Comparison of ENCODE assay signal across 1 cellular context in the genomic region with DNA sequence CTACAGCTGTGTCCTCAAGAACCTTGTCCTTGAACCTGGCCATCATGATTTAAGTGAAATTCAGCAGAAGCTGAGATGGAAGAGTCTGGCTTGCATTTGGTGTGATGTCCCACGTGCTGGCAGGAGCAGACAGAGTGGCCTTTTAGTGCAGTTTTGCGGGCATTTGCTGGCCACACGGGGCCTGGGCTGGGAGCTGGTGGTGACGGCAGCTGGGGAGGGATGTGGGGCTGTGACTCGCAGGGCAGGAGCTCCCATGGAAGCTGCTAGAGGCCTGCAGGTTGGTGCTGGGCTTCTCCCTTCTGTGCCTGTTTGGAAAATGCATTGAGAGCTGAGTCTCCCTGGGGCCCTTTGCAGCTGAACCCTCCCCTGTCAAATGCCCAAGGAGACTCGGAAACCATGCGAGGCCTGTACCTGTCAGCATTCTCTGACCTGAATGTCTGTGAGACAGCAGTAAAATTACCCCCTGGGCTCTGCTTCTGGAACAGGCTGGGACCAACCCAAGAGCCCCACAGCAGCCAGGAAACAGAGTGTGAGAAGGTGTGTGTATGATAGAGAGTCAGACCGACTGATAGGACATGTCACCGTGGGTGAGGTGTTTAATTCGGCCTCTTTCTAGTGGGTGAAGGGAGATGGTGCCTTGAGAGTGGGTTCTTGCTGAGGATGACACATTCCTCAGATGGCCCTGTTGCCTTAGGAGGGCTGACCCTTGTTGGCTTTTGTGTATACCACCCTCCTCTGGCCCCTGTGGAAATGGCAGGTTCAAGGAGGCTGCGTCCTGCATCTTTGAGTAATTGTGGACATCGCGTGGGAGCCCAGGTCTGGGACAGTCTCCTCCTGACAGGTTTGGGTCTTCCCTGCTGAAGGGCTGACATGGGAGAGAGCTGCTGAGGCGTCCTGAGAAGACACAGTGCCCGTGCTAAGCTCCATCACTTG.
TF ChIP-seq lines count a peak whose summit lies in the region.

No MANE protein-coding gene starts in this region.

TF ChIP-seq in IMR-90, 13 proteins besides CTCF, POLR2A, EP300 and RAD21 (continued from another document):
- TF ChIP-seq, protein P1, sequence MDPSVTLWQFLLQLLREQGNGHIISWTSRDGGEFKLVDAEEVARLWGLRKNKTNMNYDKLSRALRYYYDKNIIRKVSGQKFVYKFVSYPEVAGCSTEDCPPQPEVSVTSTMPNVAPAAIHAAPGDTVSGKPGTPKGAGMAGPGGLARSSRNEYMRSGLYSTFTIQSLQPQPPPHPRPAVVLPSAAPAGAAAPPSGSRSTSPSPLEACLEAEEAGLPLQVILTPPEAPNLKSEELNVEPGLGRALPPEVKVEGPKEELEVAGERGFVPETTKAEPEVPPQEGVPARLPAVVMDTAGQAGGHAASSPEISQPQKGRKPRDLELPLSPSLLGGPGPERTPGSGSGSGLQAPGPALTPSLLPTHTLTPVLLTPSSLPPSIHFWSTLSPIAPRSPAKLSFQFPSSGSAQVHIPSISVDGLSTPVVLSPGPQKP (IDR thresholded peaks at IDR 0.05; ENCODE audit: borderline replicate concordance, low read depth, low read length): no peak
- TF ChIP-seq FOS (IDR thresholded peaks at IDR 0.05; ENCODE audit: low read depth, low read length) (no peak), SMC3 (IDR thresholded peaks at IDR 0.05; ENCODE audit: low read depth, low read length) (no peak), NFE2L2 (IDR thresholded peaks at IDR 0.05; ENCODE audit: low read depth, low read length) (no peak), CHD1 (IDR thresholded peaks at IDR 0.05; ENCODE audit: low read depth, low read length) (no peak), RFX5 (IDR thresholded peaks at IDR 0.05; ENCODE audit: low read depth, low read length) (no peak), MXI1 (IDR thresholded peaks at IDR 0.05; ENCODE audit: borderline replicate concordance, low read depth, low read length) (no peak), MAZ (IDR thresholded peaks at IDR 0.05; ENCODE audit: borderline replicate concordance, low read depth, low read length) (no peak), BHLHE40 (IDR thresholded peaks at IDR 0.05; ENCODE audit: low read depth, low read length) (no peak)
